Comparison of ENCODE assay signal across 19 cellular contexts in the genomic region with DNA sequence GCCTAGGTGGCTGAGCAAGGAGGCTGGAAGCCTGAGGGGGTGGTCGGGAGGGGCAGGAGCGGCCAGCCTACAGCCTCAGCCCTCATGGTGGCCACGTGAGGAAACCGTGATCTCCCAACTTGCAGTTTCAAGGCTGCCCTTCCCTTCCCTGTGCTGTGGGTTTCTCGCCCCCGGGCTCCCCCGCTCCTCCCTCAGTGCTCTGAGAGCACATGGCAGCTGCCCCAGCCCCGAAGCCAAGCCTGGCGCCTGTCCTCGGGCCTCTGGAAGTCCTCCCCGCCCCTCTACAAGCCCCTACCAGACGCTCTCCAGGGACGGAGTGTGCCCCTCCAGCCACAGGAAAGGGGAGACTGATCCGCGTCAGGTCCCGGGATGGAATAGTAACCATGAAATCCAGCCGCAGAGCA. TPM values are rescaled to one million over a fixed set of nuclear protein-coding genes. Genes with fewer than 3 reads are reported as not detected.
DNase-seq lines count a peak whose midpoint lies in the region; ATAC-seq and TF ChIP-seq lines count a peak whose summit lies in the region.
"Had no signal": no experiment of that assay in that cellular context is flagged by ENCODE, and none has a peak within 500 bp of the region (broad histone marks: within the 10 kb centered on the region; RNA-seq: fewer than 3 reads in every experiment).

No MANE protein-coding gene starts in this region.

- H3K4me3 Mint-ChIP-seq in WTC11, result no peak overlapping the region
- no peak overlapping the region for H3K4me3 Mint-ChIP-seq in neural crest cell
- H3K4me3 Mint-ChIP-seq: B cell, CD14-positive monocyte had no signal

- H3K4me3 ChIP-seq in right cardiac atrium (ENCODE audit: low read length), result no peak overlapping the region
- H3K4me3 ChIP-seq: A549, GM12878, Peyer's patch had no signal

- H3K36me3 Mint-ChIP-seq in WTC11, result peaks cover 11% of the 10 kb centered on the region
- peaks cover 15% of the 10 kb centered on the region for H3K36me3 Mint-ChIP-seq in neural crest cell (ENCODE audit: low read depth)

- H3K27ac ChIP-seq in right cardiac atrium (ENCODE audit: low read length), result peak overlapping the region; percentile 72
- H3K27ac ChIP-seq: A549, Peyer's patch had no signal

- peaks cover 3% of the 10 kb centered on the region for H3K4me1 ChIP-seq in right cardiac atrium (ENCODE audit: control insufficient read depth, insufficient read depth, low read length)
- H3K4me1 ChIP-seq: A549 had no signal

- TF ChIP-seq CTCF in WTC11 (IDR thresholded peaks at IDR 0.05) (no peak), neural crest cell (conservative IDR thresholded peaks at IDR 0.05) (no peak)

- POLR2A ChIA-PET in WTC11 (lab: Charles Lee), result interaction anchor here (0.7 kb wide), 2 partner anchors 76 to 508 kb away, joined by 3 to 11 read pairs; no protein-coding TSS in a partner anchor

- CTCF ChIA-PET in WTC11 (lab: Charles Lee), result interaction anchor here (0.7 to 1.8 kb wide), 3 partner anchors 14 to 107 kb away, joined by 5 to 11 read pairs (median 8); partner anchors contain the start of gene ANKRD39

- DNase-seq in right cardiac atrium (peak in 1 of 3 donors; percentile 55), left cardiac atrium (no peak), WTC11 (ENCODE audit: low spot score) (no peak), neural crest cell (ENCODE audit: low read depth, low spot score) (no peak), islet precursor cell (no peak)
- no peak for DNase-seq in stimulated activated CD4-positive, alpha-beta T cell treated with anti-CD3 and anti-CD28 coated beads, Interleukin-12 subunit alpha, Interleukin-12 subunit beta, amount 100 ng/mL, for 4 hours
- DNase-seq: DMS79, Kasumi-1, NCI-H1694, NCI-H2081, NCI-H2171, NCI-H345, NCI-H524, Peyer's patch had no signal

- peak overlapping the region; percentile 32; the same call in 1 of the 2 replicates for H3K27ac Mint-ChIP-seq in WTC11
- peak overlapping the region; percentile 12 for H3K27ac Mint-ChIP-seq in neural crest cell (ENCODE audit: unreplicated experiment)
- H3K27ac Mint-ChIP-seq: B cell, CD14-positive monocyte had no signal

- WGBS in right cardiac atrium, result 73% methylated on average over 17 of the region's 17 CpGs

- H3K9me3 Mint-ChIP-seq in WTC11 (no peaks in the 10 kb centered on the region), neural crest cell (no peaks in the 10 kb centered on the region)
- H3K9me3 Mint-ChIP-seq: CD14-positive monocyte had no signal

- H3K27me3 ChIP-seq in right cardiac atrium (ENCODE audit: control insufficient read depth, insufficient read depth), result no peaks in the 10 kb centered on the region
- H3K27me3 ChIP-seq: Peyer's patch had no signal

- peaks cover 5% of the 10 kb centered on the region; the same call in 1 of the 2 replicates for H3K4me1 Mint-ChIP-seq in WTC11
- peaks cover 25% of the 10 kb centered on the region for H3K4me1 Mint-ChIP-seq in neural crest cell

- intact Hi-C loops in right cardiac atrium (cut with DNase I) (no loop called here), left cardiac atrium (cut with DNase I) (no loop called here)

- ATAC-seq in right cardiac atrium, result no peak
- no peak for ATAC-seq in left cardiac atrium
- ATAC-seq in WTC11, result no peak
- no peak for ATAC-seq in GM19463 (IDR thresholded peaks at IDR 0.05; ENCODE audit: unreplicated experiment)
- ATAC-seq: GM12878 had no signal

- H3K9me3 ChIP-seq in right cardiac atrium (ENCODE audit: control insufficient read depth, low read length), result no peaks in the 10 kb centered on the region
- H3K9me3 ChIP-seq: A549, Peyer's patch had no signal

- H3K27me3 Mint-ChIP-seq in WTC11 (ENCODE audit: low read depth) (no peaks in the 10 kb centered on the region), neural crest cell (ENCODE audit: low read depth) (no peaks in the 10 kb centered on the region)
- H3K27me3 Mint-ChIP-seq: B cell had no signal

TF ChIP-seq in WTC11, 78 proteins besides CTCF, POLR2A, EP300 and RAD21 (continues in another document):
- TF ChIP-seq ERG (CRISPR knock-in tag; IDR thresholded peaks at IDR 0.05) (no peak), NFATC4 (CRISPR knock-in tag; IDR thresholded peaks at IDR 0.05) (no peak), ZNF416 (CRISPR knock-in tag; IDR thresholded peaks at IDR 0.05) (no peak), OVOL2 (CRISPR knock-in tag; IDR thresholded peaks at IDR 0.05; ENCODE audit: borderline replicate concordance) (no peak), AFF4 (CRISPR knock-in tag; IDR thresholded peaks at IDR 0.05; ENCODE audit: borderline replicate concordance) (no peak), ZBTB21 (CRISPR knock-in tag; IDR thresholded peaks at IDR 0.05; ENCODE audit: borderline replicate concordance) (no peak), JUN (CRISPR knock-in tag; IDR thresholded peaks at IDR 0.05) (no peak), NR3C1 (CRISPR knock-in tag; conservative IDR thresholded peaks at IDR 0.05; ENCODE audit: low read depth) (no peak), IRF2 (CRISPR knock-in tag; IDR thresholded peaks at IDR 0.05; ENCODE audit: borderline replicate concordance, low read depth) (no peak), ZNF423 (CRISPR knock-in tag; IDR thresholded peaks at IDR 0.05) (no peak), SOX15 (CRISPR knock-in tag; IDR thresholded peaks at IDR 0.05) (no peak), GRHL2 (CRISPR knock-in tag; IDR thresholded peaks at IDR 0.05; ENCODE audit: insufficient replicate concordance, severe bottlenecking) (no peak)
- TF ChIP-seq, protein P1, sequence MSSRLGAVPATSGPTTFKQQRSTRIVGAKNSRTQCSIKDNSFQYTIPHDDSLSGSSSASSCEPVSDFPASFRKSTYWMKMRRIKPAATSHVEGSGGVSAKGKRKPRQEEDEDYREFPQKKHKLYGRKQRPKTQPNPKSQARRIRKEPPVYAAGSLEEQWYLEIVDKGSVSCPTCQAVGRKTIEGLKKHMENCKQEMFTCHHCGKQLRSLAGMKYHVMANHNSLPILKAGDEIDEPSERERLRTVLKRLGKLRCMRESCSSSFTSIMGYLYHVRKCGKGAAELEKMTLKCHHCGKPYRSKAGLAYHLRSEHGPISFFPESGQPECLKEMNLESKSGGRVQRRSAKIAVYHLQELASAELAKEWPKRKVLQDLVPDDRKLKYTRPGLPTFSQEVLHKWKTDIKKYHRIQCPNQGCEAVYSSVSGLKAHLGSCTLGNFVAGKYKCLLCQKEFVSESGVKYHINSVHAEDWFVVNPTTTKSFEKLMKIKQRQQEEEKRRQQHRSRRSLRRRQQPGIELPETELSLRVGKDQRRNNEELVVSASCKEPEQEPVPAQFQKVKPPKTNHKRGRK (CRISPR knock-in tag; IDR thresholded peaks at IDR 0.05; ENCODE audit: borderline replicate concordance), result no peak

RNA-seq across cellular contexts. Expression of gene ANKRD23, which starts 0.6 kb away (rescaled TPM):
- total RNA-seq in right cardiac atrium (10 to 100 TPM in 3 of 4 donors, 1 to 10 TPM in 1; 8.2 to 27.7 (median 17.3) TPM), left cardiac atrium (10 to 100 TPM; 18.4 to 24.7 TPM), WTC11 (2021) (2.5 to 4.1 TPM (median 3.2 TPM) in 3 replicates), neural crest cell (9.3 and 11.4 TPM in 2 replicates)
- 27.0 TPM for polyA plus RNA-seq in right cardiac atrium
- polyA plus RNA-seq: CD14-positive monocyte had no signal

RNA-seq across cellular contexts. Expression of gene ANKRD39, which starts 13.4 kb away (rescaled TPM):
- total RNA-seq in right cardiac atrium, result 10 to 100 TPM; 11.8 to 17.3 (median 14.1) TPM
- 23.3 TPM for polyA plus RNA-seq in right cardiac atrium
- 10 to 100 TPM; 11.9 to 12.4 TPM for total RNA-seq in left cardiac atrium
- total RNA-seq in WTC11 (2021), result 16.2 to 17.9 TPM (median 17.0 TPM) in 3 replicates
- total RNA-seq in neural crest cell, result 23.4 and 25.8 TPM in 2 replicates

RNA-seq across cellular contexts. Expression of gene SEMA4C, which starts 25.5 kb away (rescaled TPM):
- 10 to 100 TPM; 22.0 to 28.5 (median 24.5) TPM for total RNA-seq in right cardiac atrium
- polyA plus RNA-seq in right cardiac atrium, result 19.3 TPM
- 10 to 100 TPM; 22.1 to 24.8 TPM for total RNA-seq in left cardiac atrium
- total RNA-seq in WTC11 (2021), result 80.0 to 81.6 TPM (median 80.4 TPM) in 3 replicates
- total RNA-seq in neural crest cell, result 102 and 103 TPM in 2 replicates

RNA-seq across cellular contexts. Expression of gene CNNM3, which starts 28.3 kb away (rescaled TPM):
- 10 to 100 TPM in 3 of 4 donors, 1 to 10 TPM in 1; 8.6 to 14.5 (median 11.5) TPM for total RNA-seq in right cardiac atrium
- polyA plus RNA-seq in right cardiac atrium, result 7.2 TPM
- 10 to 100 TPM in 1 of 2 donors, 1 to 10 TPM in 1; 9.6 to 10.3 TPM for total RNA-seq in left cardiac atrium
- total RNA-seq in WTC11 (2021), result 34.9 to 36.6 TPM (median 35.2 TPM) in 3 replicates
- total RNA-seq in neural crest cell, result 32.6 and 33.9 TPM in 2 replicates
